In the genomic region with DNA sequence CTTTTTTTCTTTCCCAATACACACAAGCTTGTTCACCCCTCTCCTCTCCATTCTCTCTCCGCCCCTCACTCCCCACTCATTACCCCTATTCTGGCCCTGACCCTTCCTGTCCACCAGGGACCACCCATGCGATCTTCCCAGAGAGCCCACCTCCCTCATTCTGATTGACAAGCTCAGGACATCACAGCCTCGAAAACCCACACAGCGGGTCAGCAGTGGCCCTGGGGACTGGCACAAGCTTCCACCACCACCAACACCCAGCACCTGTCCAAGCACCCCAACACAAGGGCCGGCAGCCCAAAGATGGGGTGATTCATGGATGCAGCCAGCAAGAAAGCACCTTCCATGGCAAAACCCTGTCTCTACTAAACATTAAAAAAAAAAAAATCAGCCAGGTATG, we compare ENCODE assay signal across 22 cellular contexts. TPM values are rescaled to one million over a fixed set of nuclear protein-coding genes. Genes with fewer than 3 reads are reported as not detected.
DNase-seq lines count a peak whose midpoint lies in the region; ATAC-seq, FAIRE-seq and TF ChIP-seq lines count a peak whose summit lies in the region.
"Had no signal": no experiment of that assay in that cellular context is flagged by ENCODE, and none has a peak within 500 bp of the region (broad histone marks: within the 10 kb centered on the region; RNA-seq: fewer than 3 reads in every experiment).

No MANE protein-coding gene starts in this region.

- H3K27me3 ChIP-seq in BLaER1 = no peaks in the 10 kb centered on the region
- no peaks in the 10 kb centered on the region; the same call in 1 of the 2 replicates for H3K27me3 ChIP-seq in OCI-LY1 (ENCODE audit: insufficient read depth, low read length)
- H3K27me3 ChIP-seq in small intestine (ENCODE audit: control insufficient read depth in 2 of 2, insufficient read depth in 2 of 2, low read length in 2 of 2) = no peaks in the 10 kb centered on the region

- peak overlapping the region; percentile 72 for H3K4me2 ChIP-seq in BLaER1
- H3K4me2 ChIP-seq in OCI-LY1 (ENCODE audit: low read length) = peak overlapping the region; percentile 17; the same call in 1 of the 2 replicates
- H3K4me2 ChIP-seq: A549 had no signal

- H3K9me2 ChIP-seq in OCI-LY1 (ENCODE audit: low read depth, low read length) = no peaks in the 10 kb centered on the region

- H3K4me1 ChIP-seq in BLaER1 = peaks cover 28% of the 10 kb centered on the region
- peaks cover 47% of the 10 kb centered on the region for H3K4me1 ChIP-seq in OCI-LY1 (ENCODE audit: insufficient read depth, low read length, severe bottlenecking)
- H3K4me1 ChIP-seq in small intestine (ENCODE audit: control insufficient read depth in 2 of 2, insufficient read depth in 1 of 2, low read depth in 1 of 2, low read length in 1 of 2) = no peaks in the 10 kb centered on the region
- H3K4me1 ChIP-seq: A549 had no signal

- intact Hi-C loops in sciatic nerve (cut with DNase I) = no loop called here

- H3K4me3 ChIP-seq in BLaER1 (no peak overlapping the region), OCI-LY1 (ENCODE audit: low read depth, low read length, poor library complexity, severe bottlenecking) (no peak overlapping the region), small intestine (ENCODE audit: low read depth in 1 of 2, low read length in 2 of 2) (no peak overlapping the region)
- H3K4me3 ChIP-seq: A549 had no signal

- TF ChIP-seq CTCF in OCI-LY1 (IDR thresholded peaks at IDR 0.05; ENCODE audit: low read length) = no peak

- H3K9me3 ChIP-seq in BLaER1 (peaks cover 32% of the 10 kb centered on the region), OCI-LY1 (ENCODE audit: low read length) (no peaks in the 10 kb centered on the region), small intestine (ENCODE audit: control insufficient read depth, low read depth) (no peaks in the 10 kb centered on the region)
- H3K9me3 ChIP-seq: A549 had no signal

- H3K27ac ChIP-seq in BLaER1 = peak overlapping the region; percentile 68
- H3K27ac ChIP-seq in OCI-LY1 (ENCODE audit: low read depth, low read length, poor library complexity, severe bottlenecking) = peak overlapping the region; percentile 7
- no peak overlapping the region for H3K27ac ChIP-seq in small intestine (ENCODE audit: low read depth in 1 of 2, low read length in 1 of 2)
- H3K27ac ChIP-seq: A549 had no signal

- no peaks in the 10 kb centered on the region for H3F3A ChIP-seq in OCI-LY1 (ENCODE audit: insufficient read depth, low read length)

- 90 to 96% (median 91%) methylated on average over 5 of the region's 5 CpGs for WGBS in small intestine, 3 donors

- H2AFZ ChIP-seq in OCI-LY1 (ENCODE audit: low read length) = no peak overlapping the region

- H4K20me1 ChIP-seq in BLaER1 (no peaks in the 10 kb centered on the region), OCI-LY1 (ENCODE audit: insufficient read depth, low read length) (no peaks in the 10 kb centered on the region)

- FAIRE-seq in small intestine (lab: Jason Lieb, UNC) = no peak
- FAIRE-seq: A549, HTR-8/SVneo had no signal

- DNase-seq in mesenteric fat pad (ENCODE audit: low spot score) (peak; percentile 75), sciatic nerve (ENCODE audit: low spot score) (peak; percentile 41), small intestine (no peak), NCI-H1105 (lab: John Stamatoyannopoulos, UW) (no peak), A172 (ENCODE audit: low spot score) (no peak)
- DNase-seq: C1 segment of cervical spinal cord; DND-41; GDM1; H7; NCI-H1105 treated with DMSO at 0.1 percent for 48 hours; NCI-H1694; NCI-H2081 treated with DMSO at 0.1 percent for 48 hours; NCI-H748 treated with DMSO at 0.1 percent for 48 hours; NK-92 treated with Interleukin-12 subunit alpha and Interleukin-12 subunit beta, amount 100 ng/mL, for 24 hours; RPMI8226; SIG-M5 had no signal

- H3K9ac ChIP-seq in BLaER1 (peak overlapping the region; percentile 21; the same call in 1 of the 2 replicates), OCI-LY1 (ENCODE audit: low read length) (no peak overlapping the region)

- 0 out of 2 replicates have a peak, but pooled peaks cover 7% of the 10 kb centered on the region for H3K36me3 ChIP-seq in BLaER1
- H3K36me3 ChIP-seq in OCI-LY1 (ENCODE audit: insufficient read depth, low read length) = peaks cover 6% of the 10 kb centered on the region; the same call in 1 of the 2 replicates
- no peaks in the 10 kb centered on the region for H3K36me3 ChIP-seq in small intestine (ENCODE audit: control insufficient read depth in 2 of 2, insufficient read depth in 2 of 2, low read length in 2 of 2)

- ATAC-seq in sciatic nerve (no peak), HG03521 (IDR thresholded peaks at IDR 0.05; ENCODE audit: unreplicated experiment) (no peak)
- ATAC-seq: A549, SK-N-SH treated with all-trans-retinoic acid at 6 μM for 48 hours had no signal

- H3K79me2 ChIP-seq in OCI-LY1 (ENCODE audit: insufficient read depth, low read length) = no peaks in the 10 kb centered on the region

RNA-seq across cellular contexts. Expression of a gene that starts 50.0 kb away (rescaled TPM):
- total RNA-seq in mesenteric fat pad (18.6 TPM), sciatic nerve (37.8 TPM)
- 1 to 10 TPM; 4.1 to 7.7 (median 5.4) TPM for polyA plus RNA-seq in small intestine
- 17.1 and 19.8 TPM in 2 replicates for total RNA-seq in A172 (2014; rRNA removed; shearing (Covaris generic))

Comparison
In these comparisons a context has a peak if more than half of its experiments do, and no peak if none do; other contexts are left out.
1. H3K27ac ChIP-seq: peak in BLaER1 (single experiment) and OCI-LY1 (single experiment); none in small intestine (0 of 2).
2. DNase-seq: peak in mesenteric fat pad (single experiment) and sciatic nerve (single experiment); none in small intestine (single experiment), NCI-H1105 (single experiment) and A172 (single experiment).